In the genomic region with DNA sequence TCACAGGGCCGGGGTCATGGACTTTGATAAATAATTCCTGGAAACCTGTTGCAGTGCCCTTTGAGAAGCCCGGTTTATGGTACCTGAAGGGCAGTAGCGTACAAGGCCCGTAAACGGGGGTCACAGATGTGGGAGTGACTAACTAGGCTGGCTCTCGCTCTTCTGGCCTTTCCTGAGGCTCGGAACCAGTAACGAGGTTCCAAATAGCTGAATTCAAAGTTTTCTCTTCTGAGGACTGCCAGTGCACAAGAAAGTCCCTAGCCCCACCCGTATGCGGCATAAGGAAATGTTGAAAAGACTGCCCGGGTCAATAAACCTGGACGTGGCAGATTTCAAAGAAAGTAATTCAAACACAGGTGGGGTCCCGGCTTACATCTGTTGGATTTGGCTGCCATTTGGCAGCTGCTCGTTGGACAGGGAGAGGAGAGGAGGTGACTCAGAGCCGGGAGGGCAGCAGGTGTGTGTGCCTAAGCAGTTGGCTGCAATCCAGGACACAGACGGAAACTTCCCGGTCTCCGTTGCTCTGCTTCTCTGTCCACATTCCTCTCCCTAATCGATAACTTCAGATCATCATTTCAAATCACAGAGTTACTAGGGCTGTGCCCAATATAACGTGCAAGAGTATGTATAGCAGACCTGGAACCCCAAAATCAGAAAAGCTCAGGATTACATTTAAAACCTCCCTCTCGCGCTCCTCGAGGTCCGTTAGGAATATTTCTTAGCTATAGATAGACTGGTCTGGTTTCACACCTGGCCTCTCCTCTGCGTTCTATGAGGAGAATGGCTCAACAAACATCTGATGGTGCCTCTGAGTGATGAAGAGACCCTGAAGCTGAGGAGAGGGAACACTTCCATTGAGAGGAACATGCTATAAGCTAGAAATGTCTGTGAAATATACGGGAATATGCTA, we compare ENCODE assay signal across 1 cellular context.
TF ChIP-seq lines count a peak whose summit lies in the region.

No MANE protein-coding gene starts in this region.

TF ChIP-seq in HEK293, 187 proteins besides CTCF, POLR2A, EP300 and RAD21 (continued from another document and continues in another):
- TF ChIP-seq ZNF248 (tag by site-specific recombination; IDR thresholded peaks at IDR 0.05): no peak
- no peak for TF ChIP-seq ZNF626 (tag by site-specific recombination; IDR thresholded peaks at IDR 0.05)
- TF ChIP-seq, protein P1, sequence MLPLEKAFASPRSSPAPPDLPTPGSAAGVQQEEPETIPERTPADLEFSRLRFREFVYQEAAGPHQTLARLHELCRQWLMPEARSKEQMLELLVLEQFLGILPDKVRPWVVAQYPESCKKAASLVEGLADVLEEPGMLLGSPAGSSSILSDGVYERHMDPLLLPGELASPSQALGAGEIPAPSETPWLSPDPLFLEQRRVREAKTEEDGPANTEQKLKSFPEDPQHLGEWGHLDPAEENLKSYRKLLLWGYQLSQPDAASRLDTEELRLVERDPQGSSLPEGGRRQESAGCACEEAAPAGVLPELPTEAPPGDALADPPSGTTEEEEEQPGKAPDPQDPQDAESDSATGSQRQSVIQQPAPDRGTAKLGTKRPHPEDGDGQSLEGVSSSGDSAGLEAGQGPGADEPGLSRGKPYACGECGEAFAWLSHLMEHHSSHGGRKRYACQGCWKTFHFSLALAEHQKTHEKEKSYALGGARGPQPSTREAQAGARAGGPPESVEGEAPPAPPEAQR (tag by site-specific recombination; IDR thresholded peaks at IDR 0.05): no peak
- no peak for TF ChIP-seq ZNF132 (tag by site-specific recombination; IDR thresholded peaks at IDR 0.05; ENCODE audit: borderline replicate concordance)
- TF ChIP-seq ZNF2 (tag by site-specific recombination; IDR thresholded peaks at IDR 0.05): no peak
- TF ChIP-seq, protein P2, sequence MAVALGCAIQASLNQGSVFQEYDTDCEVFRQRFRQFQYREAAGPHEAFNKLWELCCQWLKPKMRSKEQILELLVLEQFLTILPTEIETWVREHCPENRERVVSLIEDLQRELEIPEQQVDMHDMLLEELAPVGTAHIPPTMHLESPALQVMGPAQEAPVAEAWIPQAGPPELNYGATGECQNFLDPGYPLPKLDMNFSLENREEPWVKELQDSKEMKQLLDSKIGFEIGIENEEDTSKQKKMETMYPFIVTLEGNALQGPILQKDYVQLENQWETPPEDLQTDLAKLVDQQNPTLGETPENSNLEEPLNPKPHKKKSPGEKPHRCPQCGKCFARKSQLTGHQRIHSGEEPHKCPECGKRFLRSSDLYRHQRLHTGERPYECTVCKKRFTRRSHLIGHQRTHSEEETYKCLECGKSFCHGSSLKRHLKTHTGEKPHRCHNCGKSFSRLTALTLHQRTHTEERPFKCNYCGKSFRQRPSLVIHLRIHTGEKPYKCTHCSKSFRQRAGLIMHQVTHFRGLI (tag by site-specific recombination; IDR thresholded peaks at IDR 0.05): peak; percentile 21; the same call in 1 of the 2 replicates
- no peak for TF ChIP-seq ZNF416 (tag by site-specific recombination; IDR thresholded peaks at IDR 0.05)
- no peak for TF ChIP-seq ZNF223 (tag by site-specific recombination; IDR thresholded peaks at IDR 0.05)
- peak; percentile 80 for TF ChIP-seq SCRT1 (tag by site-specific recombination; IDR thresholded peaks at IDR 0.05; ENCODE audit: borderline replicate concordance)
- TF ChIP-seq TRIM28 (IDR thresholded peaks at IDR 0.05; ENCODE audit: borderline replicate concordance, low read length): 0 out of 2 replicates have a peak, but pooled peaks have one; percentile 23
- peak; percentile 77 for TF ChIP-seq ZNF366 (tag by site-specific recombination; conservative IDR thresholded peaks at IDR 0.05)
- TF ChIP-seq, protein P3, sequence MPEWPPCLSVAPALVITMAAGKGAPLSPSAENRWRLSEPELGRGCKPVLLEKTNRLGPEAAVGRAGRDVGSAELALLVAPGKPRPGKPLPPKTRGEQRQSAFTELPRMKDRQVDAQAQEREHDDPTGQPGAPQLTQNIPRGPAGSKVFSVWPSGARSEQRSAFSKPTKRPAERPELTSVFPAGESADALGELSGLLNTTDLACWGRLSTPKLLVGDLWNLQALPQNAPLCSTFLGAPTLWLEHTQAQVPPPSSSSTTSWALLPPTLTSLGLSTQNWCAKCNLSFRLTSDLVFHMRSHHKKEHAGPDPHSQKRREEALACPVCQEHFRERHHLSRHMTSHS (tag by site-specific recombination; IDR thresholded peaks at IDR 0.05): no peak
- peak; percentile 42; the same call in 1 of the 2 replicates for TF ChIP-seq ZEB2 (tag by site-specific recombination; IDR thresholded peaks at IDR 0.05)
- TF ChIP-seq, protein P4, sequence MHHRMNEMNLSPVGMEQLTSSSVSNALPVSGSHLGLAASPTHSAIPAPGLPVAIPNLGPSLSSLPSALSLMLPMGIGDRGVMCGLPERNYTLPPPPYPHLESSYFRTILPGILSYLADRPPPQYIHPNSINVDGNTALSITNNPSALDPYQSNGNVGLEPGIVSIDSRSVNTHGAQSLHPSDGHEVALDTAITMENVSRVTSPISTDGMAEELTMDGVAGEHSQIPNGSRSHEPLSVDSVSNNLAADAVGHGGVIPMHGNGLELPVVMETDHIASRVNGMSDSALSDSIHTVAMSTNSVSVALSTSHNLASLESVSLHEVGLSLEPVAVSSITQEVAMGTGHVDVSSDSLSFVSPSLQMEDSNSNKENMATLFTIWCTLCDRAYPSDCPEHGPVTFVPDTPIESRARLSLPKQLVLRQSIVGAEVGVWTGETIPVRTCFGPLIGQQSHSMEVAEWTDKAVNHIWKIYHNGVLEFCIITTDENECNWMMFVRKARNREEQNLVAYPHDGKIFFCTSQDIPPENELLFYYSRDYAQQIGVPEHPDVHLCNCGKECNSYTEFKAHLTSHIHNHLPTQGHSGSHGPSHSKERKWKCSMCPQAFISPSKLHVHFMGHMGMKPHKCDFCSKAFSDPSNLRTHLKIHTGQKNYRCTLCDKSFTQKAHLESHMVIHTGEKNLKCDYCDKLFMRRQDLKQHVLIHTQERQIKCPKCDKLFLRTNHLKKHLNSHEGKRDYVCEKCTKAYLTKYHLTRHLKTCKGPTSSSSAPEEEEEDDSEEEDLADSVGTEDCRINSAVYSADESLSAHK (tag by site-specific recombination; IDR thresholded peaks at IDR 0.05): no peak
- no peak for TF ChIP-seq KLF10 (tag by site-specific recombination; IDR thresholded peaks at IDR 0.05)
- no peak; the same call in 1 of the 2 replicates for TF ChIP-seq ZBTB8A (tag by site-specific recombination; IDR thresholded peaks at IDR 0.05)
- TF ChIP-seq REPIN1 (tag by site-specific recombination; IDR thresholded peaks at IDR 0.05; ENCODE audit: low read depth): no peak
- no peak for TF ChIP-seq ZNF114 (tag by site-specific recombination; IDR thresholded peaks at IDR 0.05)
- TF ChIP-seq, protein P5, sequence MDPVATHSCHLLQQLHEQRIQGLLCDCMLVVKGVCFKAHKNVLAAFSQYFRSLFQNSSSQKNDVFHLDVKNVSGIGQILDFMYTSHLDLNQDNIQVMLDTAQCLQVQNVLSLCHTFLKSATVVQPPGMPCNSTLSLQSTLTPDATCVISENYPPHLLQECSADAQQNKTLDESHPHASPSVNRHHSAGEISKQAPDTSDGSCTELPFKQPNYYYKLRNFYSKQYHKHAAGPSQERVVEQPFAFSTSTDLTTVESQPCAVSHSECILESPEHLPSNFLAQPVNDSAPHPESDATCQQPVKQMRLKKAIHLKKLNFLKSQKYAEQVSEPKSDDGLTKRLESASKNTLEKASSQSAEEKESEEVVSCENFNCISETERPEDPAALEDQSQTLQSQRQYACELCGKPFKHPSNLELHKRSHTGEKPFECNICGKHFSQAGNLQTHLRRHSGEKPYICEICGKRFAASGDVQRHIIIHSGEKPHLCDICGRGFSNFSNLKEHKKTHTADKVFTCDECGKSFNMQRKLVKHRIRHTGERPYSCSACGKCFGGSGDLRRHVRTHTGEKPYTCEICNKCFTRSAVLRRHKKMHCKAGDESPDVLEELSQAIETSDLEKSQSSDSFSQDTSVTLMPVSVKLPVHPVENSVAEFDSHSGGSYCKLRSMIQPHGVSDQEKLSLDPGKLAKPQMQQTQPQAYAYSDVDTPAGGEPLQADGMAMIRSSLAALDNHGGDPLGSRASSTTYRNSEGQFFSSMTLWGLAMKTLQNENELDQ (tag by site-specific recombination; IDR thresholded peaks at IDR 0.05; ENCODE audit: low read depth): no peak
- TF ChIP-seq, protein P6, sequence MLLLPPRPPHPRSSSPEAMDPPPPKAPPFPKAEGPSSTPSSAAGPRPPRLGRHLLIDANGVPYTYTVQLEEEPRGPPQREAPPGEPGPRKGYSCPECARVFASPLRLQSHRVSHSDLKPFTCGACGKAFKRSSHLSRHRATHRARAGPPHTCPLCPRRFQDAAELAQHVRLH (tag by site-specific recombination; IDR thresholded peaks at IDR 0.05): no peak
- TF ChIP-seq ZNF530 (tag by site-specific recombination; IDR thresholded peaks at IDR 0.05; ENCODE audit: low read depth): no peak
- no peak for TF ChIP-seq ZNF654 (tag by site-specific recombination; IDR thresholded peaks at IDR 0.05; ENCODE audit: low read depth)
- no peak for TF ChIP-seq MYNN (tag by site-specific recombination; IDR thresholded peaks at IDR 0.05; ENCODE audit: borderline replicate concordance)
- no peak for TF ChIP-seq ZNF157 (tag by site-specific recombination; IDR thresholded peaks at IDR 0.05)
- TF ChIP-seq, protein P7, sequence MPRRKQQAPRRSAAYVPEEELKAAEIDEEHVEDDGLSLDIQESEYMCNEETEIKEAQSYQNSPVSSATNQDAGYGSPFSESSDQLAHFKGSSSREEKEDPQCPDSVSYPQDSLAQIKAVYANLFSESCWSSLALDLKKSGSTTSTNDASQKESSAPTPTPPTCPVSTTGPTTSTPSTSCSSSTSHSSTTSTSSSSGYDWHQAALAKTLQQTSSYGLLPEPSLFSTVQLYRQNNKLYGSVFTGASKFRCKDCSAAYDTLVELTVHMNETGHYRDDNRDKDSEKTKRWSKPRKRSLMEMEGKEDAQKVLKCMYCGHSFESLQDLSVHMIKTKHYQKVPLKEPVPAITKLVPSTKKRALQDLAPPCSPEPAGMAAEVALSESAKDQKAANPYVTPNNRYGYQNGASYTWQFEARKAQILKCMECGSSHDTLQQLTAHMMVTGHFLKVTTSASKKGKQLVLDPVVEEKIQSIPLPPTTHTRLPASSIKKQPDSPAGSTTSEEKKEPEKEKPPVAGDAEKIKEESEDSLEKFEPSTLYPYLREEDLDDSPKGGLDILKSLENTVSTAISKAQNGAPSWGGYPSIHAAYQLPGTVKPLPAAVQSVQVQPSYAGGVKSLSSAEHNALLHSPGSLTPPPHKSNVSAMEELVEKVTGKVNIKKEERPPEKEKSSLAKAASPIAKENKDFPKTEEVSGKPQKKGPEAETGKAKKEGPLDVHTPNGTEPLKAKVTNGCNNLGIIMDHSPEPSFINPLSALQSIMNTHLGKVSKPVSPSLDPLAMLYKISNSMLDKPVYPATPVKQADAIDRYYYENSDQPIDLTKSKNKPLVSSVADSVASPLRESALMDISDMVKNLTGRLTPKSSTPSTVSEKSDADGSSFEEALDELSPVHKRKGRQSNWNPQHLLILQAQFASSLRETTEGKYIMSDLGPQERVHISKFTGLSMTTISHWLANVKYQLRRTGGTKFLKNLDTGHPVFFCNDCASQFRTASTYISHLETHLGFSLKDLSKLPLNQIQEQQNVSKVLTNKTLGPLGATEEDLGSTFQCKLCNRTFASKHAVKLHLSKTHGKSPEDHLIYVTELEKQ (tag by site-specific recombination; IDR thresholded peaks at IDR 0.05; ENCODE audit: borderline replicate concordance): no peak
- TF ChIP-seq ZNF777 (tag by site-specific recombination; IDR thresholded peaks at IDR 0.05; ENCODE audit: borderline replicate concordance): no peak
- TF ChIP-seq, protein P8, sequence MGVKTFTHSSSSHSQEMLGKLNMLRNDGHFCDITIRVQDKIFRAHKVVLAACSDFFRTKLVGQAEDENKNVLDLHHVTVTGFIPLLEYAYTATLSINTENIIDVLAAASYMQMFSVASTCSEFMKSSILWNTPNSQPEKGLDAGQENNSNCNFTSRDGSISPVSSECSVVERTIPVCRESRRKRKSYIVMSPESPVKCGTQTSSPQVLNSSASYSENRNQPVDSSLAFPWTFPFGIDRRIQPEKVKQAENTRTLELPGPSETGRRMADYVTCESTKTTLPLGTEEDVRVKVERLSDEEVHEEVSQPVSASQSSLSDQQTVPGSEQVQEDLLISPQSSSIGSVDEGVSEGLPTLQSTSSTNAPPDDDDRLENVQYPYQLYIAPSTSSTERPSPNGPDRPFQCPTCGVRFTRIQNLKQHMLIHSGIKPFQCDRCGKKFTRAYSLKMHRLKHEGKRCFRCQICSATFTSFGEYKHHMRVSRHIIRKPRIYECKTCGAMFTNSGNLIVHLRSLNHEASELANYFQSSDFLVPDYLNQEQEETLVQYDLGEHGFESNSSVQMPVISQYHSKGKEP (tag by site-specific recombination; IDR thresholded peaks at IDR 0.05): no peak
- TF ChIP-seq ZNF76 (tag by site-specific recombination; IDR thresholded peaks at IDR 0.05; ENCODE audit: borderline replicate concordance, low read depth): no peak
- TF ChIP-seq, protein P9, sequence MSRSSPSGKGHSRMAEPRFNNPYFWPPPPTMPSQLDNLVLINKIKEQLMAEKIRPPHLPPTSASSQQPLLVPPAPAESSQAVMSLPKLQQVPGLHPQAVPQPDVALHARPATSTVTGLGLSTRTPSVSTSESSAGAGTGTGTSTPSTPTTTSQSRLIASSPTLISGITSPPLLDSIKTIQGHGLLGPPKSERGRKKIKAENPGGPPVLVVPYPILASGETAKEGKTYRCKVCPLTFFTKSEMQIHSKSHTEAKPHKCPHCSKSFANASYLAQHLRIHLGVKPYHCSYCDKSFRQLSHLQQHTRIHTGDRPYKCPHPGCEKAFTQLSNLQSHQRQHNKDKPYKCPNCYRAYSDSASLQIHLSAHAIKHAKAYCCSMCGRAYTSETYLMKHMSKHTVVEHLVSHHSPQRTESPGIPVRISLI (tag by site-specific recombination; IDR thresholded peaks at IDR 0.05): no peak
- peak; percentile 61; the same call in 1 of the 2 replicates for TF ChIP-seq WT1 (tag by site-specific recombination; IDR thresholded peaks at IDR 0.05)
- no peak for TF ChIP-seq ZNF670 (tag by site-specific recombination; IDR thresholded peaks at IDR 0.05; ENCODE audit: low read depth)
- 0 out of 2 replicates have a peak, but pooled peaks have one; percentile 18 for TF ChIP-seq HOXD13 (CRISPR knock-in tag; IDR thresholded peaks at IDR 0.05; ENCODE audit: borderline replicate concordance)
- no peak for TF ChIP-seq ZNF133 (tag by site-specific recombination; IDR thresholded peaks at IDR 0.05)
- peak; percentile 24; the same call in 1 of the 2 replicates for TF ChIP-seq FEZF1 (tag by site-specific recombination; IDR thresholded peaks at IDR 0.05)
- TF ChIP-seq ZNF324 (tag by site-specific recombination; IDR thresholded peaks at IDR 0.05): 0 out of 2 replicates have a peak, but pooled peaks have one; percentile 25
- no peak; the same call in 1 of the 2 replicates for TF ChIP-seq ZNF394 (tag by site-specific recombination; IDR thresholded peaks at IDR 0.05; ENCODE audit: borderline replicate concordance)
- TF ChIP-seq ZNF514 (tag by site-specific recombination; IDR thresholded peaks at IDR 0.05): no peak
- TF ChIP-seq ZNF433 (tag by site-specific recombination; IDR thresholded peaks at IDR 0.05; ENCODE audit: low read depth): no peak
- TF ChIP-seq, protein P10, sequence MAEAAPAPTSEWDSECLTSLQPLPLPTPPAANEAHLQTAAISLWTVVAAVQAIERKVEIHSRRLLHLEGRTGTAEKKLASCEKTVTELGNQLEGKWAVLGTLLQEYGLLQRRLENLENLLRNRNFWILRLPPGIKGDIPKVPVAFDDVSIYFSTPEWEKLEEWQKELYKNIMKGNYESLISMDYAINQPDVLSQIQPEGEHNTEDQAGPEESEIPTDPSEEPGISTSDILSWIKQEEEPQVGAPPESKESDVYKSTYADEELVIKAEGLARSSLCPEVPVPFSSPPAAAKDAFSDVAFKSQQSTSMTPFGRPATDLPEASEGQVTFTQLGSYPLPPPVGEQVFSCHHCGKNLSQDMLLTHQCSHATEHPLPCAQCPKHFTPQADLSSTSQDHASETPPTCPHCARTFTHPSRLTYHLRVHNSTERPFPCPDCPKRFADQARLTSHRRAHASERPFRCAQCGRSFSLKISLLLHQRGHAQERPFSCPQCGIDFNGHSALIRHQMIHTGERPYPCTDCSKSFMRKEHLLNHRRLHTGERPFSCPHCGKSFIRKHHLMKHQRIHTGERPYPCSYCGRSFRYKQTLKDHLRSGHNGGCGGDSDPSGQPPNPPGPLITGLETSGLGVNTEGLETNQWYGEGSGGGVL (tag by site-specific recombination; IDR thresholded peaks at IDR 0.05): no peak
